ENCODE assay signal across 6 cellular contexts in genomic region chr16:49977427-49977826, GRCh38.
"Had no signal": no experiment of that assay in that cellular context is flagged by ENCODE, and none has a peak within 500 bp of the region (broad histone marks: within the 10 kb centered on the region; RNA-seq: fewer than 3 reads in every experiment).

No MANE protein-coding gene starts in this region.

- DNase-seq: IMR-90, KBM-7, KG1 had no signal

- H3K4me3 ChIP-seq: K562 had no signal

- H3K27ac ChIP-seq: HL-60 had no signal

- ATAC-seq: HepG2, K562 had no signal
